In genomic region chr7:95395755-95396135, GRCh38 we compare ENCODE assay signal across 13 cellular contexts. TPM values are rescaled to one million over a fixed set of nuclear protein-coding genes. Genes with fewer than 3 reads are reported as not detected.
DNase-seq lines count a peak whose midpoint lies in the region; ATAC-seq and TF ChIP-seq lines count a peak whose summit lies in the region.
"Had no signal": no experiment of that assay in that cellular context is flagged by ENCODE, and none has a peak within 500 bp of the region (broad histone marks: within the 10 kb centered on the region; RNA-seq: fewer than 3 reads in every experiment).

No MANE protein-coding gene starts in this region.

- POLR2A ChIA-PET in Panc1 (lab: Charles Lee), result interaction anchor here (0.6 kb wide), 1 partner anchor 35 kb away, joined by 6 read pairs; no protein-coding TSS in a partner anchor

- CTCF ChIA-PET in Panc1 (lab: Charles Lee), result interaction anchor here (0.5 kb wide), 1 partner anchor 401 kb away, joined by 4 read pairs; no protein-coding TSS in a partner anchor

- in situ Hi-C loops in Panc1 (cut with HindIII; ENCODE audit: low pct_unique_long_range_greater_than_20kb, low sequenced_read_pairs), result no loop called here

- no peaks in the 10 kb centered on the region for H3K36me3 ChIP-seq in Panc1 (ENCODE audit: control insufficient read depth, insufficient read depth, low read length)
- H3K36me3 ChIP-seq in esophagus squamous epithelium, result no peaks in the 10 kb centered on the region
- no peaks in the 10 kb centered on the region for H3K36me3 ChIP-seq in spleen

- H3K27me3 ChIP-seq in Panc1 (ENCODE audit: control insufficient read depth, insufficient read depth, low read length), result no peaks in the 10 kb centered on the region
- peaks cover 0 to 19% (median 0%) of the 10 kb centered on the region in 4 donors for H3K27me3 ChIP-seq in esophagus squamous epithelium
- H3K27me3 ChIP-seq in spleen (replicated peaks in 1 of 7), result peaks cover 0 to 41% (median 12%) of the 10 kb centered on the region in 7 donors
- H3K27me3 ChIP-seq: foreskin keratinocyte had no signal

- H3K4me1 ChIP-seq in Panc1 (ENCODE audit: control insufficient read depth, insufficient read depth, low read length), result no peaks in the 10 kb centered on the region
- peaks cover 0 to 19% (median 0%) of the 10 kb centered on the region in 3 donors for H3K4me1 ChIP-seq in esophagus squamous epithelium
- H3K4me1 ChIP-seq in spleen, result peaks cover 0 to 12% (median 7%) of the 10 kb centered on the region in 6 donors
- H3K4me1 ChIP-seq: foreskin keratinocyte had no signal

- H3K9me3 ChIP-seq in Panc1 (ENCODE audit: control insufficient read depth, insufficient read depth, low read depth, low read length) (no peaks in the 10 kb centered on the region), esophagus squamous epithelium (no peaks in the 10 kb centered on the region), spleen (no peaks in the 10 kb centered on the region)

- peaks cover 9% of the 10 kb centered on the region for H3K27me3 Mint-ChIP-seq in osteocyte (ENCODE audit: unreplicated experiment)

- H3K36me3 Mint-ChIP-seq in osteocyte (ENCODE audit: unreplicated experiment), result no peaks in the 10 kb centered on the region
- H3K36me3 Mint-ChIP-seq: brain had no signal

- peak overlapping the region; percentile 45 to 58 for H3K4me3 ChIP-seq in Panc1 (ENCODE audit: low read depth in 2 of 2, low read length in 2 of 2)
- peak overlapping the region; percentile 47 to 65 (median 51) for H3K4me3 ChIP-seq in esophagus squamous epithelium
- peak overlapping the region in 6 of 8 donors; percentile 28 to 67 (median 38) for H3K4me3 ChIP-seq in spleen

- H3K4me3 Mint-ChIP-seq in osteocyte (ENCODE audit: unreplicated experiment), result no peak overlapping the region
- H3K4me3 Mint-ChIP-seq: brain had no signal

- WGBS in esophagus squamous epithelium, 2 donors, result 64 to 77% methylated on average over 11 of the region's 11 CpGs
- WGBS in spleen, 5 donors, result 73 to 82% (median 80%) methylated on average over 11 of the region's 11 CpGs

- TF ChIP-seq POLR2A in esophagus squamous epithelium (IDR thresholded peaks at IDR 0.05) (no peak), spleen (IDR thresholded peaks at IDR 0.05) (no peak)

- no peaks in the 10 kb centered on the region for H3K4me1 Mint-ChIP-seq in osteocyte (ENCODE audit: unreplicated experiment)

- H3K27ac ChIP-seq in Panc1 (ENCODE audit: low read length), result no peak overlapping the region
- H3K27ac ChIP-seq in esophagus squamous epithelium, result no peak overlapping the region
- H3K27ac ChIP-seq in spleen, result no peak overlapping the region

- TF ChIP-seq CTCF in Panc1 (IDR thresholded peaks at IDR 0.05) (no peak), esophagus squamous epithelium (IDR thresholded peaks at IDR 0.05) (no peak), spleen (IDR thresholded peaks at IDR 0.05 in 8 of 11, conservative IDR thresholded peaks at IDR 0.05 in 3 of 11) (no peak), osteocyte (IDR thresholded peaks at IDR 0.05) (no peak)

- no peaks in the 10 kb centered on the region for H3K9me3 Mint-ChIP-seq in osteocyte (ENCODE audit: unreplicated experiment)

- peak; percentile 44 for ATAC-seq in Panc1

- BruUV-seq in Panc1 (replicated peaks; lab: Mats Ljungman, UMichigan), result no TSS peak

- H3K27ac Mint-ChIP-seq in osteocyte (ENCODE audit: unreplicated experiment), result no peak overlapping the region
- H3K27ac Mint-ChIP-seq: brain had no signal

- peak; percentile 44 for DNase-seq in NCI-H510A treated with DMSO at 0.1 percent for 48 hours (lab: John Stamatoyannopoulos, UW)
- DNase-seq in NCI-H510A (lab: John Stamatoyannopoulos, UW), result no peak
- peak; percentile 25 for DNase-seq in Panc1 (ENCODE audit: low read depth, low spot score)
- no peak for DNase-seq in esophagus squamous epithelium (lab: John Stamatoyannopoulos, UW)
- DNase-seq in spleen, result no peak
- no peak for DNase-seq in cortex of kidney (lab: John Stamatoyannopoulos, UW)
- no peak for DNase-seq in dedifferentiated amniotic fluid mesenchymal stem cell (ENCODE audit: extremely low spot score)
- DNase-seq in osteocyte (ENCODE audit: extremely low spot score, unreplicated experiment), result no peak
- DNase-seq: activated CD4-positive, CD25-positive, alpha-beta regulatory T cell treated with anti-CD3 and anti-CD28 coated beads, Interleukin-2, amount 50 U/mL, for 72 hours; NCI-H1694; RPMI8226 had no signal

- intact Hi-C loops in Panc1 (cut with micrococcal nuclease; ENCODE audit: unreplicated experiment), result loop anchor here (5.0 kb wide), 2 partner anchors 82 to 948 kb away; no protein-coding TSS in a partner anchor
- intact Hi-C loops in esophagus squamous epithelium (cut with DNase I), result no loop called here
- intact Hi-C loops in spleen (cut with DNase I; ENCODE audit: low total_unique reads), result no loop called here

RNA-seq across cellular contexts. Expression of gene PON3, which starts 0.4 kb away (rescaled TPM):
- 1.2 TPM for total RNA-seq in Panc1 (2021; ENCODE audit: unreplicated experiment)
- polyA plus RNA-seq in Panc1 (2012; ENCODE audit: insufficient read length), result 0.74 TPM
- total RNA-seq in esophagus squamous epithelium, result 1 to 10 TPM in 2 of 4 donors, under 1 TPM in 1, not detected in 1; 0.40 to 2.5 (median 1.9) TPM
- total RNA-seq in spleen, result 1 to 10 TPM in 3 of 7 donors, under 1 TPM in 2, not detected in 2; 0.60 to 2.1 (median 1.5) TPM
- polyA plus RNA-seq in spleen, result under 1 TPM; 0.20 to 0.61 (median 0.42) TPM
- not detected in 2 replicates for total RNA-seq in osteocyte

RNA-seq across cellular contexts. Expression of gene PON2, which starts 39.1 kb away (rescaled TPM):
- total RNA-seq in Panc1 (2021; ENCODE audit: unreplicated experiment), result 116 TPM
- polyA plus RNA-seq in Panc1 (2012; ENCODE audit: insufficient read length), result 98.1 TPM
- 10 to 100 TPM; 28.0 to 70.9 (median 52.3) TPM for total RNA-seq in esophagus squamous epithelium
- total RNA-seq in spleen, result 10 to 100 TPM; 16.0 to 56.8 (median 33.5) TPM
- polyA plus RNA-seq in spleen, result 10 to 100 TPM in 2 of 3 donors, 1 to 10 TPM in 1; 7.6 to 17.6 (median 14.2) TPM
- total RNA-seq in osteocyte, result 77.1 and 78.1 TPM in 2 replicates

Comparison
In these comparisons a context has a peak if more than half of its experiments do, and no peak if none do; other contexts are left out.
1. DNase-seq: peak in NCI-H510A treated with DMSO at 0.1 percent for 48 hours (single experiment) and Panc1 (single experiment); none in NCI-H510A (single experiment), esophagus squamous epithelium (single experiment), spleen (single experiment), cortex of kidney (single experiment), dedifferentiated amniotic fluid mesenchymal stem cell (single experiment) and osteocyte (single experiment).
2. Peak in every context shown above with its lines, with median percentiles within 50 percentile points of each other: H3K4me3 ChIP-seq.